In genomic region chr13:39051157-39051556, GRCh38 we compare ENCODE assay signal across 8 cellular contexts. TPM values are rescaled to one million over a fixed set of nuclear protein-coding genes. Genes with fewer than 3 reads are reported as not detected.
DNase-seq lines count a peak whose midpoint lies in the region; ATAC-seq and TF ChIP-seq lines count a peak whose summit lies in the region.

No MANE protein-coding gene starts in this region.

- DNase-seq in DMS79 (lab: John Stamatoyannopoulos, UW) (peak; percentile 11), RWPE2 (ENCODE audit: low spot score) (no peak), glomerular visceral epithelial cell (ENCODE audit: extremely low spot score) (peak; percentile 25)
- DNase-seq in activated CD4-positive, alpha-beta T cell treated with anti-CD3 and anti-CD28 coated beads, Interleukin-2, amount 10 ng/mL, durations not matched to agents 24 days and 14 days = no peak

- TF ChIP-seq EP300 in Ishikawa (IDR thresholded peaks at IDR 0.05; ENCODE audit: borderline replicate concordance) = no peak

- ATAC-seq in RWPE2 (ENCODE audit: low read depth) (no peak), HG02852 (IDR thresholded peaks at IDR 0.05; ENCODE audit: unreplicated experiment) (no peak), GM19328 (IDR thresholded peaks at IDR 0.05; ENCODE audit: unreplicated experiment) (no peak), HG03135 (IDR thresholded peaks at IDR 0.05; ENCODE audit: unreplicated experiment) (no peak)

- H3K4me3 Mint-ChIP-seq in activated CD4-positive, alpha-beta T cell treated with anti-CD3 and anti-CD28 coated beads, Interleukin-2, amount 10 ng/mL, durations not matched to agents 24 days and 14 days = no peak overlapping the region

- no peak overlapping the region for H3K4me3 ChIP-seq in RWPE2 (ENCODE audit: severe bottlenecking)

- H3K27me3 ChIP-seq in RWPE2 (ENCODE audit: insufficient read depth, poor library complexity, severe bottlenecking) = no peaks in the 10 kb centered on the region

- peaks cover 17% of the 10 kb centered on the region for H3K36me3 Mint-ChIP-seq in activated CD4-positive, alpha-beta T cell treated with anti-CD3 and anti-CD28 coated beads, Interleukin-2, amount 10 ng/mL, durations not matched to agents 24 days and 14 days (ENCODE audit: low read depth)

- H3K27ac Mint-ChIP-seq in activated CD4-positive, alpha-beta T cell treated with anti-CD3 and anti-CD28 coated beads, Interleukin-2, amount 10 ng/mL, durations not matched to agents 24 days and 14 days = no peak overlapping the region

- no peak overlapping the region for H3K27ac ChIP-seq in RWPE2 (ENCODE audit: poor library complexity, severe bottlenecking)

- peaks cover 13% of the 10 kb centered on the region for H3K36me3 ChIP-seq in RWPE2 (ENCODE audit: low read depth)

- peaks cover 2% of the 10 kb centered on the region for H3K4me1 Mint-ChIP-seq in activated CD4-positive, alpha-beta T cell treated with anti-CD3 and anti-CD28 coated beads, Interleukin-2, amount 10 ng/mL, durations not matched to agents 24 days and 14 days

- TF ChIP-seq CTCF in RWPE2 (IDR thresholded peaks at IDR 0.05; ENCODE audit: poor library complexity, severe bottlenecking) = peak; percentile 56

- peak; percentile 51 for TF ChIP-seq RAD21 in Ishikawa (IDR thresholded peaks at IDR 0.05; ENCODE audit: low read depth)

- no peaks in the 10 kb centered on the region for H3K4me1 ChIP-seq in RWPE2 (ENCODE audit: insufficient read depth, poor library complexity, severe bottlenecking)

- no peaks in the 10 kb centered on the region for H3K9me3 ChIP-seq in RWPE2 (ENCODE audit: severe bottlenecking)

- H3K27me3 Mint-ChIP-seq in activated CD4-positive, alpha-beta T cell treated with anti-CD3 and anti-CD28 coated beads, Interleukin-2, amount 10 ng/mL, durations not matched to agents 24 days and 14 days = no peaks in the 10 kb centered on the region

- peaks cover 3% of the 10 kb centered on the region for H3K9me3 Mint-ChIP-seq in activated CD4-positive, alpha-beta T cell treated with anti-CD3 and anti-CD28 coated beads, Interleukin-2, amount 10 ng/mL, durations not matched to agents 24 days and 14 days

- intact Hi-C loops in activated CD4-positive, alpha-beta T cell treated with anti-CD3 and anti-CD28 coated beads, Interleukin-2, amount 10 ng/mL, durations not matched to agents 24 days and 14 days (cut with micrococcal nuclease) = loop anchor here (1.0 to 5.0 kb wide), 4 partner anchors 46 to 561 kb away; no protein-coding TSS in a partner anchor

TF ChIP-seq in Ishikawa, 13 proteins besides CTCF, POLR2A, EP300 and RAD21:
- TF ChIP-seq CREB1 (IDR thresholded peaks at IDR 0.05; ENCODE audit: low read depth) = no peak
- no peak for TF ChIP-seq REST (IDR thresholded peaks at IDR 0.05; ENCODE audit: low read depth)
- no peak for TF ChIP-seq TAF1 (IDR thresholded peaks at IDR 0.05; ENCODE audit: low read depth)
- TF ChIP-seq CEBPB (IDR thresholded peaks at IDR 0.05) = no peak
- no peak for TF ChIP-seq NFIC (IDR thresholded peaks at IDR 0.05)
- TF ChIP-seq MAX (IDR thresholded peaks at IDR 0.05) = no peak
- TF ChIP-seq TEAD4 (IDR thresholded peaks at IDR 0.05) = no peak
TF ChIP-seq in Ishikawa: peak in this region for 0.

RNA-seq across cellular contexts. Expression of gene NHLRC3, which starts 12.9 kb away (rescaled TPM):
- 18.4 and 18.8 TPM in 2 replicates for total RNA-seq in activated CD4-positive, alpha-beta T cell treated with anti-CD3 and anti-CD28 coated beads, Interleukin-2, amount 10 ng/mL, durations not matched to agents 24 days and 14 days

RNA-seq across cellular contexts. Expression of gene PROSER1, which starts 13.3 kb away (rescaled TPM):
- 86.6 and 89.8 TPM in 2 replicates for total RNA-seq in activated CD4-positive, alpha-beta T cell treated with anti-CD3 and anti-CD28 coated beads, Interleukin-2, amount 10 ng/mL, durations not matched to agents 24 days and 14 days

Comparison
In these comparisons a context has a peak if more than half of its experiments do, and no peak if none do; other contexts are left out.
1. DNase-seq: peak in DMS79 (single experiment) and glomerular visceral epithelial cell (single experiment); none in RWPE2 (single experiment) and activated CD4-positive, alpha-beta T cell treated with anti-CD3 and anti-CD28 coated beads, Interleukin-2, amount 10 ng/mL, durations not matched to agents 24 days and 14 days (single experiment).